3 cellular contexts compared by ENCODE assay signal in genomic region chr4:60345397-60345796, GRCh38.
"Had no signal": no experiment of that assay in that cellular context is flagged by ENCODE, and none has a peak within 500 bp of the region (broad histone marks: within the 10 kb centered on the region; RNA-seq: fewer than 3 reads in every experiment).

No MANE protein-coding gene starts in this region.

- ATAC-seq: GM12878 had no signal

- H3K4me3 ChIP-seq: GM12878 had no signal

- DNase-seq: GDM1, GF-D8 had no signal
